In the genomic region with DNA sequence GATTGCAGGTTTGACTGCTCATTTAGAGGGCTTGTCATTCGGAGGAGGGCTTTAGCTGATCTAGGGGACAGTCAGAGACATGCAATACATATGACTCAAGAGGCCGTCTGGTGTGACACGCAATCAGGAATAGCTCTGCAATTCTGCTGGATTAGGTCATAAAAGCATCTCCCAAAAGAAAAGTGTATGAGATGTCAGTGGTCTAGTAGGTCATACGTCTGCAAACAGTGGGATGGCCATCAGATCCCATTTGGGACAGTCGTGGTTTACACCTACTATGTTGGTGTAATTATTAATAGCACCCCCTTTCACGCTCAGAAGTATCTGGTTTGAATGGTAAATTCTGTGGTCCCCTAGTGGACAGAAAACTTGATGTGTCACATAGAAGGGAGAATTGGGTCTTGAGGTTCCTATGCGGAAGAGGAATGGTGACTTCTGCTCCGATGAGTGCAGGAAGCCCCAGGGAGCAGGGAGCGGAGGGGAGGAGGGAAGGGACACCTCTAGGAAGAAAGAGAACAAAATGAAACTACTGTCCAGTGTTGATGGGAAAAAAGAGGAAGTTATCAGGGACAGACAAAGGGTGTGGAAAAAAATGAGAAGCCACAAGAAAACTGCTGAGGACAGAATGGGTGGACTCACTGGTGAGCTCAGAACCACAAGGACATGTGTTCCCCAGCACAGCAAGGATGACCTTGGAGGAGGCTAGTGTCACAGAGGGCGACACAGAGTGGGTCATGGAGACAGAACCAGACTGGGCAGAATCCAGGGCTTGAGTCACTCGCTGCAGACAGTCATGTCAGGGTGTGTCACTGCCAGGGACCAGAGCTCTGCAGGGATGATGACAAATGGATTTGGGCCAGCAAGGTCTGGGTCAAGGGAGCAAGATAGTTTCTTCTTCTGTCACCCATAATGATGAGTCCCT, we compare ENCODE assay signal across 8 cellular contexts.
DNase-seq lines count a peak whose midpoint lies in the region; ATAC-seq and TF ChIP-seq lines count a peak whose summit lies in the region.

No MANE protein-coding gene starts in this region.

- TF ChIP-seq CTCF in GM10266 (IDR thresholded peaks at IDR 0.05; ENCODE audit: control insufficient read depth, insufficient read depth, low read depth, missing control alignments) (peak; percentile 30), OCI-LY1 (IDR thresholded peaks at IDR 0.05; ENCODE audit: low read length) (peak; percentile 31; the same call in 1 of the 2 replicates)

- H4K20me1 ChIP-seq in OCI-LY1 (ENCODE audit: insufficient read depth, low read length), result no peaks in the 10 kb centered on the region

- H3K79me2 ChIP-seq in OCI-LY1 (ENCODE audit: insufficient read depth, low read length), result no peaks in the 10 kb centered on the region

- H3K27ac ChIP-seq in OCI-LY1 (ENCODE audit: low read depth, low read length, poor library complexity, severe bottlenecking) (peak overlapping the region; percentile 82), skin epidermis (peak overlapping the region in 13 of 21 experiments; percentile 0 to 71 (median 42))

- H3K4me2 ChIP-seq in OCI-LY1 (ENCODE audit: low read length), result peak overlapping the region; percentile 34

- no peak overlapping the region; the same call in 1 of the 2 replicates for H3K9ac ChIP-seq in OCI-LY1 (ENCODE audit: low read length)

- H3K36me3 ChIP-seq in OCI-LY1 (ENCODE audit: insufficient read depth, low read length), result no peaks in the 10 kb centered on the region

- no peaks in the 10 kb centered on the region for H3K9me2 ChIP-seq in OCI-LY1 (ENCODE audit: low read depth, low read length)

- H3K27me3 ChIP-seq in OCI-LY1 (ENCODE audit: insufficient read depth, low read length), result no peaks in the 10 kb centered on the region

- no peaks in the 10 kb centered on the region for H3K9me3 ChIP-seq in OCI-LY1 (ENCODE audit: low read length)

- no peak overlapping the region for H2AFZ ChIP-seq in OCI-LY1 (ENCODE audit: low read length)

- DNase-seq in GM10266 (ENCODE audit: extremely low spot score) (peak; percentile 42), fibroblast of peridontal ligament (ENCODE audit: extremely low read depth) (peak; percentile 23), GM19238 (ENCODE audit: insufficient read length, low spot score) (no peak), NCI-H1417 (lab: John Stamatoyannopoulos, UW) (no peak), NCI-H1092 (lab: John Stamatoyannopoulos, UW) (no peak)

- no peaks in the 10 kb centered on the region for H3F3A ChIP-seq in OCI-LY1 (ENCODE audit: insufficient read depth, low read length)

- H3K4me3 ChIP-seq in OCI-LY1 (ENCODE audit: low read depth, low read length, poor library complexity, severe bottlenecking) (no peak overlapping the region), skin epidermis (no peak overlapping the region)

- ATAC-seq in GM21786 (IDR thresholded peaks at IDR 0.05; ENCODE audit: unreplicated experiment), result peak; percentile 25

- H3K4me1 ChIP-seq in OCI-LY1 (ENCODE audit: insufficient read depth, low read length, severe bottlenecking), result peaks cover 93% of the 10 kb centered on the region

Comparison
In these comparisons a context has a peak if more than half of its experiments do, and no peak if none do; other contexts are left out.
1. DNase-seq: peak in GM10266 (single experiment) and fibroblast of peridontal ligament (single experiment); none in GM19238 (single experiment), NCI-H1417 (0 of 3) and NCI-H1092 (single experiment).